ENCODE assay signal across 8 cellular contexts in the genomic region with DNA sequence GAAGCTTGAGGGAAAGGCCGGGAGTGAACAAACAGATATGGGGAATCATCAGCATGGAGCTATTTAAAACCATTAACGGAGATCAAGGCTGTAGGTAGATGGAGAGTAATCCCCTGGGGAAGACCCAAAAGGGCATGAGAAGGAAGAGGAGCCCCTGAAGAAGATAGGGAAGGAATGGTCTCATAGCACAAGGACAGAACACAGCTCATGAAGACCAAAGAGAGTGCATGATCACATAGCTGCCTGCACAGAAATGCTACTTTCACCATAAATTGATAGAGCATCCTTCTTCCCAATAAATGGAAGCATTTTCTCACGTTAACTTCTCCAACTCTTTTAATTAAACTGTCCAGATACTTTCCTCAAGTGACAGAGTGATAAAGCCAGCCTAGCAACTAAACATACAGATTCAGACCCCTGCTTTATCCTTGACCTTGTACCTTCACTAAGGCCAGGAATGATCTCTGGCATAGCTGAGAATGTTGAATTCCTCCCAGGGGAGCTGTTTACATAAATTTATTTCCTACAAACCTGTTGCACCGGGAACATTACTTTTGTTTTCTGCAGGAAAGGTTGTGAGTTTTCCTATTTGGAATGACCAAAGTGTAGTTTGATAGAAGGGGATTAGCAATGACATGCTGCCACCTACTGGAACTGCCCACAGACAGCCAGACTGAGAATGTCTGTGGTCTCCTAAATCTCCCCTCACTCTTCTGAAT.
DNase-seq lines count a peak whose midpoint lies in the region; ATAC-seq and TF ChIP-seq lines count a peak whose summit lies in the region.

No MANE protein-coding gene starts in this region.

- H3K4me1 ChIP-seq in BE2C (no peaks in the 10 kb centered on the region), HEK293 (ENCODE audit: control insufficient read depth, insufficient read depth, low read length) (no peaks in the 10 kb centered on the region), Panc1 (ENCODE audit: control insufficient read depth, insufficient read depth, low read length) (no peaks in the 10 kb centered on the region)

- in situ Hi-C loops in Panc1 (cut with HindIII; ENCODE audit: low pct_unique_long_range_greater_than_20kb, low sequenced_read_pairs), result no loop called here

- TF ChIP-seq CTCF in BE2C (IDR thresholded peaks at IDR 0.05; ENCODE audit: low read depth, low read length) (peak; percentile 99), HEK293 (tag by site-specific recombination; IDR thresholded peaks at IDR 0.05) (peak; percentile 64; the same call in 1 of the 2 replicates), Panc1 (IDR thresholded peaks at IDR 0.05) (peak; percentile 84)

- CTCF ChIA-PET in HEK293 (lab: Yijun Ruan, JAX), result interaction anchor here (0.5 to 1.6 kb wide), 26 partner anchors 9 to 1306 kb away, joined by 3 to 5 read pairs (median 3); no protein-coding TSS in a partner anchor
- CTCF ChIA-PET in Panc1 (lab: Charles Lee), result no interaction called here

- intact Hi-C loops in Panc1 (cut with micrococcal nuclease; ENCODE audit: unreplicated experiment), result no loop called here

- ATAC-seq in Panc1, result peak; percentile 87
- no peak for ATAC-seq in HG03460 (IDR thresholded peaks at IDR 0.05; ENCODE audit: unreplicated experiment)

- H3K27ac ChIP-seq in HEK293 (ENCODE audit: extremely low read depth, low read depth, low read length), result no peak overlapping the region
- no peak overlapping the region for H3K27ac ChIP-seq in Panc1 (ENCODE audit: low read length)

- H3K27me3 ChIP-seq in BE2C, result no peaks in the 10 kb centered on the region; the same call in 1 of the 2 replicates
- no peaks in the 10 kb centered on the region for H3K27me3 ChIP-seq in Panc1 (ENCODE audit: control insufficient read depth, insufficient read depth, low read length)

- POLR2A ChIA-PET in HEK293 (lab: Yijun Ruan, JAX) (no interaction called here), Panc1 (lab: Charles Lee) (no interaction called here)

- H3K9me3 ChIP-seq in BE2C (no peaks in the 10 kb centered on the region), HEK293 (ENCODE audit: control insufficient read depth, insufficient read depth, low read depth, low read length) (no peaks in the 10 kb centered on the region), Panc1 (ENCODE audit: control insufficient read depth, insufficient read depth, low read depth, low read length) (no peaks in the 10 kb centered on the region)

- H3K4me3 ChIP-seq in BE2C (ENCODE audit: low read depth, low read length), result no peak overlapping the region
- H3K4me3 ChIP-seq in HEK293 (ENCODE audit: low read depth, low read length), result no peak overlapping the region
- no peak overlapping the region for H3K4me3 ChIP-seq in Panc1 (ENCODE audit: low read depth in 2 of 2, low read length in 2 of 2)

- DNase-seq in BE2C (peak; percentile 67), Panc1 (ENCODE audit: low read depth, low spot score) (peak; percentile 22), fibroblast of peridontal ligament (ENCODE audit: extremely low read depth) (peak; percentile 49), pons (ENCODE audit: low spot score) (peak; percentile 59), activated T-cell treated with anti-CD3 and anti-CD28 coated beads for 4 hours (no peak)
- no peak for DNase-seq in activated CD8-positive, alpha-beta memory T cell treated with anti-CD3 and anti-CD28 coated beads for 24 hours

- no TSS peak for BruUV-seq in Panc1 (replicated peaks; lab: Mats Ljungman, UMichigan)

- H3K36me3 ChIP-seq in BE2C (no peaks in the 10 kb centered on the region), HEK293 (ENCODE audit: control insufficient read depth in 2 of 2, insufficient read depth in 1 of 2, low read length in 2 of 2) (no peaks in the 10 kb centered on the region), Panc1 (ENCODE audit: control insufficient read depth, insufficient read depth, low read length) (no peaks in the 10 kb centered on the region)

TF ChIP-seq in HEK293, 187 proteins besides CTCF, POLR2A, EP300 and RAD21:
- TF ChIP-seq ZNF529 (tag by site-specific recombination; IDR thresholded peaks at IDR 0.05; ENCODE audit: insufficient replicate concordance) (no peak), IKZF3 (tag by site-specific recombination; IDR thresholded peaks at IDR 0.05) (peak; percentile 70), PRDM1 (tag by site-specific recombination; IDR thresholded peaks at IDR 0.05) (peak; percentile 37; the same call in 1 of the 2 replicates), SCRT1 (tag by site-specific recombination; IDR thresholded peaks at IDR 0.05; ENCODE audit: borderline replicate concordance) (peak; percentile 79; the same call in 1 of the 2 replicates), ZNF654 (tag by site-specific recombination; IDR thresholded peaks at IDR 0.05; ENCODE audit: low read depth) (peak; percentile 91), GLI2 (tag by site-specific recombination; IDR thresholded peaks at IDR 0.05; ENCODE audit: borderline replicate concordance, low read depth) (no peak), ZBTB8A (tag by site-specific recombination; IDR thresholded peaks at IDR 0.05) (no peak), SCRT2 (tag by site-specific recombination; IDR thresholded peaks at IDR 0.05) (peak; percentile 96), ZBTB20 (tag by site-specific recombination; IDR thresholded peaks at IDR 0.05) (peak; percentile 78; the same call in 1 of the 2 replicates)
- TF ChIP-seq, protein P1, sequence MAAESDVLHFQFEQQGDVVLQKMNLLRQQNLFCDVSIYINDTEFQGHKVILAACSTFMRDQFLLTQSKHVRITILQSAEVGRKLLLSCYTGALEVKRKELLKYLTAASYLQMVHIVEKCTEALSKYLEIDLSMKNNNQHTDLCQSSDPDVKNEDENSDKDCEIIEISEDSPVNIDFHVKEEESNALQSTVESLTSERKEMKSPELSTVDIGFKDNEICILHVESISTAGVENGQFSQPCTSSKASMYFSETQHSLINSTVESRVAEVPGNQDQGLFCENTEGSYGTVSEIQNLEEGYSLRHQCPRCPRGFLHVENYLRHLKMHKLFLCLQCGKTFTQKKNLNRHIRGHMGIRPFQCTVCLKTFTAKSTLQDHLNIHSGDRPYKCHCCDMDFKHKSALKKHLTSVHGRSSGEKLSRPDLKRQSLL (tag by site-specific recombination; IDR thresholded peaks at IDR 0.05), result 0 out of 2 replicates have a peak, but pooled peaks have one; percentile 15

Comparison
In these comparisons a context has a peak if more than half of its experiments do, and no peak if none do; other contexts are left out.
1. DNase-seq: peak in BE2C (single experiment), Panc1 (single experiment), fibroblast of peridontal ligament (single experiment) and pons (single experiment); none in activated T-cell treated with anti-CD3 and anti-CD28 coated beads for 4 hours (single experiment) and activated CD8-positive, alpha-beta memory T cell treated with anti-CD3 and anti-CD28 coated beads for 24 hours (single experiment).
2. Peak in every context shown above with its lines, with median percentiles within 50 percentile points of each other: CTCF ChIP-seq.